In the genomic region with DNA sequence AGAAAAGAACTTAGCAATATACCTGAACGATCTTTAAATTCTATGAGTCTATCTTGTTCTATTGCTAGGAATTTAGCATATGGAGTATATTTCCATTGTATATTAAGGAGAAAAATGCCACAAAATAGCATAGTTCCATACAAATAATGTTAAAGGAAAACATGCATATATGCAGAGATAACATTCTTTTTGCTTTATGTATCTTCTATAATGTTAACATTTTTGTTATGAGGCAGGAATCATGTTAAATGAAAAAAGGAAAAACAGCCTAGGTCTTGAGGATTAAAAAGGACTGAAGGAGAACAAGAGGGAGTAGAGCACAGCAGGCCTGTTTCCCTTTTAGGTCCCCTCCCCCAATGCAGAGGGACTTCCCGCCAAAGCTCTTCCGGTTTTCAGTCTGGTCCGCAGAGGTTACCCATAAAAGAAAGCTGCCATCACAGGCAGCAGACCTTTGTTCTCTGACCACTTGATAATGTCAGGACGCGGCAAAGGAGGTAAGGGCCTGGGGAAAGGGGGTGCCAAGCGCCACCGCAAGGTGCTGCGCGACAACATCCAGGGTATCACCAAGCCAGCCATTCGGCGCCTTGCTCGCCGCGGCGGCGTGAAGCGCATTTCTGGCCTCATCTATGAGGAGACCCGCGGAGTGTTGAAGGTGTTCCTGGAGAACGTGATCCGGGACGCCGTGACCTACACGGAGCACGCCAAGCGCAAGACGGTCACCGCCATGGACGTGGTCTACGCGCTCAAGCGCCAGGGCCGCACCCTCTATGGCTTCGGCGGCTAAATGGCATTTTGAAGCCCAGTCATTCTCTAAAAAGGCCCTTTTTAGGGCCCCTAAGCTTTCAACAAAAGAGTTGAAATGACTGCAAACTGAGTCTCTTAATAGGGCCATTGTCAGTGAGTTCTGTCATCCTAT, we compare ENCODE assay signal across 8 cellular contexts.
DNase-seq lines count a peak whose midpoint lies in the region; ATAC-seq and TF ChIP-seq lines count a peak whose summit lies in the region.

No MANE protein-coding gene starts in this region.

- H2AFZ ChIP-seq in neuron (ENCODE audit: low read depth, low read length), result peak overlapping the region; percentile 32

- H3K4me3 ChIP-seq in fibroblast of the aortic adventitia (ENCODE audit: low read depth, low read length), result peak overlapping the region; percentile 76
- peak overlapping the region; percentile 64 for H3K4me3 ChIP-seq in neuron (ENCODE audit: low read length)
- peak overlapping the region; percentile 26 to 44 for H3K4me3 ChIP-seq in uterus

- H3K9me3 Mint-ChIP-seq in activated T-cell treated with anti-CD3 and anti-CD28 coated beads, Interleukin-2, amount 50 U/mL, for 24 hours, result no peaks in the 10 kb centered on the region

- H3K27ac Mint-ChIP-seq in activated T-cell treated with anti-CD3 and anti-CD28 coated beads, Interleukin-2, amount 50 U/mL, for 24 hours, result peak overlapping the region; percentile 98

- no peak for TF ChIP-seq CTCF in GM13976 (IDR thresholded peaks at IDR 0.05; ENCODE audit: borderline replicate concordance, control extremely low read depth, extremely low read depth, insufficient read depth, missing control alignments)
- TF ChIP-seq CTCF in fibroblast of the aortic adventitia (IDR thresholded peaks at IDR 0.05; ENCODE audit: insufficient read depth, low read length), result no peak
- TF ChIP-seq CTCF in uterus (IDR thresholded peaks at IDR 0.05), result no peak

- H3K27me3 ChIP-seq in neuron (ENCODE audit: insufficient read depth, low read length) (no peaks in the 10 kb centered on the region), uterus (no peaks in the 10 kb centered on the region)

- peak overlapping the region; percentile 95 for H3K4me3 Mint-ChIP-seq in activated T-cell treated with anti-CD3 and anti-CD28 coated beads, Interleukin-2, amount 50 U/mL, for 24 hours

- TF ChIP-seq POLR2A in uterus (IDR thresholded peaks at IDR 0.05), result no peak

- H3K36me3 Mint-ChIP-seq in activated T-cell treated with anti-CD3 and anti-CD28 coated beads, Interleukin-2, amount 50 U/mL, for 24 hours (ENCODE audit: low read depth), result peaks cover 37% of the 10 kb centered on the region

- intact Hi-C loops in uterus (cut with DNase I; ENCODE audit: low total_unique reads), result no loop called here

- no peaks in the 10 kb centered on the region for H3K27me3 Mint-ChIP-seq in activated T-cell treated with anti-CD3 and anti-CD28 coated beads, Interleukin-2, amount 50 U/mL, for 24 hours

- H3K27ac ChIP-seq in uterus, result peak overlapping the region; percentile 71 to 82

- H3K9me3 ChIP-seq in neuron (ENCODE audit: low read length) (no peaks in the 10 kb centered on the region), uterus (no peaks in the 10 kb centered on the region)

- peak; percentile 69 for DNase-seq in GM13976 (ENCODE audit: low spot score)
- peak; percentile 92 for DNase-seq in NCI-H2227 treated with DMSO at 0.1 percent for 48 hours (lab: John Stamatoyannopoulos, UW)
- peak; percentile 85 for DNase-seq in activated T-cell treated with anti-CD3 and anti-CD28 coated beads, Interleukin-2, amount 50 U/mL, for 24 hours
- DNase-seq in fibroblast of the aortic adventitia (ENCODE audit: low read depth), result peak; percentile 54
- DNase-seq in uterus, result peak; percentile 36 to 47
- DNase-seq in NCI-H2171 treated with DMSO at 0.1 percent for 48 hours (lab: John Stamatoyannopoulos, UW), result no peak

- H3K4me1 Mint-ChIP-seq in activated T-cell treated with anti-CD3 and anti-CD28 coated beads, Interleukin-2, amount 50 U/mL, for 24 hours (ENCODE audit: low read depth), result peaks cover 70% of the 10 kb centered on the region

- ATAC-seq in HG02642 (IDR thresholded peaks at IDR 0.05; ENCODE audit: poor library complexity, unreplicated experiment), result peak; percentile 76

- no peaks in the 10 kb centered on the region for H3K36me3 ChIP-seq in neuron (ENCODE audit: insufficient read depth, low read length)
- no peaks in the 10 kb centered on the region for H3K36me3 ChIP-seq in uterus

- H3K4me1 ChIP-seq in neuron (ENCODE audit: insufficient read depth, low read length), result peaks cover 19% of the 10 kb centered on the region
- no peaks in the 10 kb centered on the region for H3K4me1 ChIP-seq in uterus

- in situ Hi-C loops in GM13976 (cut with MboI; ENCODE audit: low sequenced_read_pairs, unreplicated experiment), result loop anchor here (10.0 kb wide), 1 partner anchor 1104 kb away; a partner anchor contains a TSS
